Comparison of ENCODE assay signal across 38 cellular contexts in genomic region chr1:65399003-65399402, GRCh38.
"Had no signal": no experiment of that assay in that cellular context is flagged by ENCODE, and none has a peak within 500 bp of the region (broad histone marks: within the 10 kb centered on the region; RNA-seq: fewer than 3 reads in every experiment).

No MANE protein-coding gene starts in this region.

- H3K4me3 ChIP-seq: adrenal gland, ascending aorta, body of pancreas, breast epithelium, cardiac muscle cell had no signal

- H3K4me1 Mint-ChIP-seq: brain; central memory CD8-positive, alpha-beta T cell had no signal

- H3K4me1 ChIP-seq: adrenal gland, ascending aorta, breast epithelium had no signal

- H3K27ac ChIP-seq: adrenal gland, ascending aorta, body of pancreas, brain microvascular endothelial cell, breast epithelium had no signal

- DNase-seq: activated effector memory CD4-positive, alpha-beta T cell treated with anti-CD3 and anti-CD28 coated beads, Interleukin-2, amount 50 U/mL, for 16 hours; activated effector memory CD4-positive, alpha-beta T cell treated with Interleukin-2 at 50 U/mL for 16 hours; activated gamma-delta T cell; activated gamma-delta T cell treated with Interleukin-2 at 50 U/mL for 16 hours; activated naive CD4-positive, alpha-beta T cell; activated naive CD4-positive, alpha-beta T cell treated with anti-CD3 and anti-CD28 coated beads for 36 hours; activated naive CD4-positive, alpha-beta T cell treated with anti-CD3 and anti-CD28 coated beads, Interleukin-2, amount 10 ng/mL, durations not matched to agents 7 days and 5 days; activated naive CD4-positive, alpha-beta T cell treated with anti-CD3 and anti-CD28 coated beads, Interleukin-2, amount 50 U/mL, for 16 hours; activated naive CD4-positive, alpha-beta T cell treated with Interleukin-2 at 50 U/mL for 16 hours; activated naive CD8-positive, alpha-beta T cell treated with anti-CD3 and anti-CD28 coated beads for 36 hours; activated naive CD8-positive, alpha-beta T cell treated with anti-CD3 and anti-CD28 coated beads, Interleukin-2, amount 10 ng/mL, durations not matched to agents 7 days and 5 days; activated naive CD8-positive, alpha-beta T cell treated with anti-CD3 and anti-CD28 coated beads, Interleukin-2, amount 50 U/mL, for 24 hours; activated T-cell treated with anti-CD3 and anti-CD28 coated beads, Interleukin-2, amount 50 U/mL, for 24 hours; activated T-cell treated with anti-CD3 and anti-CD28 coated beads, Interleukin-2, amount 50 U/mL, for 4 hours; activated T-cell treated with anti-CD3 and anti-CD28 coated beads, Interleukin-2, amount 50 U/mL, for 48 hours; activated T-cell treated with anti-CD3 and anti-CD28 coated beads, Interleukin-2, amount 50 U/mL, for 72 hours; adrenal gland; amniotic stem cell; amygdala; anterior cingulate cortex; aorta; body of pancreas; brain microvascular endothelial cell; caudate nucleus; central memory CD4-positive, alpha-beta T cell; cerebellar nuclear complex had no signal

- FAIRE-seq: astrocyte had no signal

- H3K4me3 Mint-ChIP-seq: activated naive CD4-positive, alpha-beta T cell treated with anti-CD3 and anti-CD28 coated beads for 36 hours; activated naive CD4-positive, alpha-beta T cell treated with anti-CD3 and anti-CD28 coated beads, Interleukin-2, amount 10 ng/mL, durations not matched to agents 7 days and 5 days; activated naive CD4-positive, alpha-beta T cell treated with anti-CD3 and anti-CD28 coated beads, Interleukin-2, amount 50 U/mL, for 24 hours; activated naive CD8-positive, alpha-beta T cell; activated naive CD8-positive, alpha-beta T cell treated with anti-CD3 and anti-CD28 coated beads for 36 hours; activated naive CD8-positive, alpha-beta T cell treated with anti-CD3 and anti-CD28 coated beads, Interleukin-2, amount 10 ng/mL, durations not matched to agents 7 days and 5 days; activated naive CD8-positive, alpha-beta T cell treated with anti-CD3 and anti-CD28 coated beads, Interleukin-2, amount 50 U/mL, for 24 hours; activated T-cell treated with anti-CD3 and anti-CD28 coated beads, Interleukin-2, amount 50 U/mL, for 24 hours; activated T-cell treated with anti-CD3 and anti-CD28 coated beads, Interleukin-2, amount 50 U/mL, for 4 hours; activated T-cell treated with anti-CD3 and anti-CD28 coated beads, Interleukin-2, amount 50 U/mL, for 72 hours; activated T-helper 1 cell treated with anti-CD3 and anti-CD28 coated beads, Interleukin-12 subunit alpha, Interleukin-12 subunit beta, Interleukin-2, Interleukin-4 antibody, amounts not matched to agents 30 ng/mL and 10 ng/mL and 1 ng/mL, durations not matched to agents 14 hours and 24 hours and 36 hours; brain; central memory CD8-positive, alpha-beta T cell had no signal

- H3K36me3 Mint-ChIP-seq: activated naive CD4-positive, alpha-beta T cell treated with anti-CD3 and anti-CD28 coated beads, Interleukin-2, amount 50 U/mL, for 72 hours had no signal

- H3K9me3 Mint-ChIP-seq: activated naive CD4-positive, alpha-beta T cell treated with anti-CD3 and anti-CD28 coated beads for 36 hours; activated naive CD4-positive, alpha-beta T cell treated with anti-CD3 and anti-CD28 coated beads, Interleukin-2, amount 10 ng/mL, durations not matched to agents 7 days and 5 days; activated naive CD4-positive, alpha-beta T cell treated with anti-CD3 and anti-CD28 coated beads, Interleukin-2, amount 50 U/mL, for 24 hours; activated naive CD4-positive, alpha-beta T cell treated with anti-CD3 and anti-CD28 coated beads, Interleukin-2, amount 50 U/mL, for 72 hours; activated naive CD8-positive, alpha-beta T cell treated with anti-CD3 and anti-CD28 coated beads for 36 hours; activated naive CD8-positive, alpha-beta T cell treated with anti-CD3 and anti-CD28 coated beads, Interleukin-2, amount 10 ng/mL, durations not matched to agents 7 days and 5 days; activated naive CD8-positive, alpha-beta T cell treated with anti-CD3 and anti-CD28 coated beads, Interleukin-2, amount 50 U/mL, for 24 hours; activated T-cell treated with anti-CD3 and anti-CD28 coated beads, Interleukin-2, amount 50 U/mL, for 24 hours; activated T-cell treated with anti-CD3 and anti-CD28 coated beads, Interleukin-2, amount 50 U/mL, for 4 hours; activated T-cell treated with anti-CD3 and anti-CD28 coated beads, Interleukin-2, amount 50 U/mL, for 72 hours; activated T-helper 1 cell treated with anti-CD3 and anti-CD28 coated beads, Interleukin-12 subunit alpha, Interleukin-12 subunit beta, Interleukin-2, Interleukin-4 antibody, amounts not matched to agents 30 ng/mL and 10 ng/mL and 1 ng/mL, durations not matched to agents 14 hours and 24 hours and 36 hours; activated T-helper 17 cell treated with anti-CD3 and anti-CD28 coated beads, Interleukin-2, amount 50 U/mL, for 72 hours; activated T-helper 2 cell treated with anti-CD3 and anti-CD28 coated beads, Interferon-gamma antibody, Interleukin-2, Interleukin-4, amounts not matched to agents 10 μg/mL and 5 μg/mL and 100 μg/mL, durations not matched to agents 14 hours and 24 hours and 36 hours; brain; central memory CD8-positive, alpha-beta T cell had no signal

- H3K27me3 ChIP-seq: adrenal gland, ascending aorta, body of pancreas, brain microvascular endothelial cell, breast epithelium, cardiac muscle cell had no signal

- H3K27ac Mint-ChIP-seq: activated naive CD4-positive, alpha-beta T cell treated with anti-CD3 and anti-CD28 coated beads for 36 hours; activated naive CD4-positive, alpha-beta T cell treated with anti-CD3 and anti-CD28 coated beads, Interleukin-2, amount 10 ng/mL, durations not matched to agents 7 days and 5 days; activated naive CD4-positive, alpha-beta T cell treated with anti-CD3 and anti-CD28 coated beads, Interleukin-2, amount 50 U/mL, for 24 hours; activated naive CD4-positive, alpha-beta T cell treated with anti-CD3 and anti-CD28 coated beads, Interleukin-2, amount 50 U/mL, for 72 hours; activated naive CD8-positive, alpha-beta T cell; activated naive CD8-positive, alpha-beta T cell treated with anti-CD3 and anti-CD28 coated beads for 36 hours; activated naive CD8-positive, alpha-beta T cell treated with anti-CD3 and anti-CD28 coated beads, Interleukin-2, amount 50 U/mL, for 24 hours; activated T-cell treated with anti-CD3 and anti-CD28 coated beads, Interleukin-2, amount 50 U/mL, for 24 hours; activated T-cell treated with anti-CD3 and anti-CD28 coated beads, Interleukin-2, amount 50 U/mL, for 72 hours; activated T-helper 2 cell treated with anti-CD3 and anti-CD28 coated beads, Interferon-gamma antibody, Interleukin-2, Interleukin-4, amounts not matched to agents 10 μg/mL and 5 μg/mL and 100 μg/mL, durations not matched to agents 14 hours and 24 hours and 36 hours; brain had no signal

- H3K36me3 ChIP-seq: brain microvascular endothelial cell, breast epithelium had no signal

- H3K27me3 Mint-ChIP-seq: activated naive CD4-positive, alpha-beta T cell treated with anti-CD3 and anti-CD28 coated beads, Interleukin-2, amount 10 ng/mL, durations not matched to agents 7 days and 5 days; activated naive CD4-positive, alpha-beta T cell treated with anti-CD3 and anti-CD28 coated beads, Interleukin-2, amount 50 U/mL, for 24 hours; activated naive CD8-positive, alpha-beta T cell; activated naive CD8-positive, alpha-beta T cell treated with anti-CD3 and anti-CD28 coated beads for 36 hours; activated naive CD8-positive, alpha-beta T cell treated with anti-CD3 and anti-CD28 coated beads, Interleukin-2, amount 10 ng/mL, durations not matched to agents 7 days and 5 days; activated naive CD8-positive, alpha-beta T cell treated with anti-CD3 and anti-CD28 coated beads, Interleukin-2, amount 50 U/mL, for 24 hours; activated T-cell treated with anti-CD3 and anti-CD28 coated beads, Interleukin-2, amount 50 U/mL, for 24 hours; activated T-helper 17 cell treated with anti-CD3 and anti-CD28 coated beads, Interleukin-2, amount 50 U/mL, for 72 hours; central memory CD8-positive, alpha-beta T cell had no signal

- ATAC-seq: activated naive CD4-positive, alpha-beta T cell treated with anti-CD3 and anti-CD28 coated beads, Interleukin-2, amount 50 U/mL, for 72 hours; activated naive CD8-positive, alpha-beta T cell treated with anti-CD3 and anti-CD28 coated beads, Interleukin-2, amount 50 U/mL, for 24 hours; activated T-cell treated with anti-CD3 and anti-CD28 coated beads, Interleukin-2, amount 50 U/mL, for 4 hours; activated T-cell treated with anti-CD3 and anti-CD28 coated beads, Interleukin-2, amount 50 U/mL, for 72 hours; activated T-helper 17 cell treated with anti-CD3 and anti-CD28 coated beads, Interleukin-2, amount 50 U/mL, for 72 hours; body of pancreas had no signal

- H3K9me3 ChIP-seq: adrenal gland, ascending aorta, body of pancreas, breast epithelium had no signal
